In the genomic region with DNA sequence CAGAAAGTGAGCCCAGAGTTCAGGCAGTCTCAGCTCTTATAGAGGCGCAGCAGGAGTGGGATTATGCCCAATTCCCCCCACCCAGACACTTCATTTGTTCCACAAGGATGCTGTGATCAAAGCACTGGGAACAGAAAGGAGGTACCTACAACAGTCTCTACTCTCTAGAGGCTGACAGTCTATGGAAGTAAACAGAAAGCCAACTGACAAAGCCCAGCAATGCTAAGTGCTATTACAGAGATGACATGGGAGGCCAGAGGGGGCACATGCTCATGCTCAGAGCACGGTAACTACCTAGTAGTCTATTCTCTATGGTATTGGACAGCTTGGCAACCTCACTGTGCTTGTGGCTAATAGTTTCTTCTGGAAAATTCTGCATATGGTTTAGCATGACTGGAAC, we compare ENCODE assay signal across 22 cellular contexts.
DNase-seq lines count a peak whose midpoint lies in the region; ATAC-seq and TF ChIP-seq lines count a peak whose summit lies in the region.
"Had no signal": no experiment of that assay in that cellular context is flagged by ENCODE, and none has a peak within 500 bp of the region (broad histone marks: within the 10 kb centered on the region; RNA-seq: fewer than 3 reads in every experiment).

No MANE protein-coding gene starts in this region.

- H3K27me3 ChIP-seq in left ventricle myocardium inferior (ENCODE audit: low read depth) (no peaks in the 10 kb centered on the region), gastroesophageal sphincter (no peaks in the 10 kb centered on the region), rectal smooth muscle tissue (ENCODE audit: control insufficient read depth, insufficient read depth, low read length) (no peaks in the 10 kb centered on the region)
- H3K27me3 ChIP-seq: BLaER1, SJSA1 had no signal

- no peaks in the 10 kb centered on the region for H3K9me3 Mint-ChIP-seq in T-cell
- H3K9me3 Mint-ChIP-seq: CD8-positive, alpha-beta T cell had no signal

- H3K27ac ChIP-seq in left ventricle myocardium inferior (replicated peaks), result peak overlapping the region; percentile 87
- H3K27ac ChIP-seq in gastroesophageal sphincter, result peak overlapping the region; percentile 83 to 87 (median 86)
- peak overlapping the region; percentile 12 for H3K27ac ChIP-seq in rectal smooth muscle tissue (ENCODE audit: low read depth, low read length)
- H3K27ac ChIP-seq: 22Rv1, BLaER1, SJSA1 had no signal

- no peak for TF ChIP-seq POLR2A in gastroesophageal sphincter (IDR thresholded peaks at IDR 0.05)

- CTCF ChIA-PET in T-cell (lab: Charles Lee), result no interaction called here

- ATAC-seq in left ventricle myocardium superior, result no peak
- ATAC-seq in gastroesophageal sphincter, result no peak
- ATAC-seq in T-cell (replicated peaks in 1 of 4), result no peak
- ATAC-seq in HG03520 (IDR thresholded peaks at IDR 0.05; ENCODE audit: unreplicated experiment), result no peak
- ATAC-seq: CD8-positive, alpha-beta T cell; HCT116 had no signal

- H3K9me3 ChIP-seq in left ventricle myocardium inferior (replicated peaks) (no peaks in the 10 kb centered on the region), gastroesophageal sphincter (no peaks in the 10 kb centered on the region)
- H3K9me3 ChIP-seq: BLaER1, SJSA1 had no signal

- TF ChIP-seq EP300 in gastroesophageal sphincter (IDR thresholded peaks at IDR 0.05), result no peak

- POLR2A ChIA-PET in T-cell (lab: Charles Lee), result no interaction called here

- DNase-seq in left ventricle myocardium inferior (no peak), left ventricle myocardium superior (no peak), T-cell (no peak), midbrain (lab: John Stamatoyannopoulos, UW) (no peak)
- DNase-seq in stimulated activated CD4-positive, alpha-beta T cell treated with anti-CD3 and anti-CD28 coated beads, Interleukin-2, amount 100 ng/mL, for 48 hours, result no peak
- DNase-seq: ACHN; CD8-positive, alpha-beta T cell; GDM1; GOT3; Kasumi-1; NCI-H1417; NCI-H1694 treated with DMSO at 0.1 percent for 48 hours; NCI-H2081 treated with DMSO at 0.1 percent for 48 hours; NCI-H2171 treated with DMSO at 0.1 percent for 48 hours; NCI-H526 had no signal

- TF ChIP-seq CTCF in left ventricle myocardium inferior (IDR thresholded peaks at IDR 0.05; ENCODE audit: borderline replicate concordance) (no peak), gastroesophageal sphincter (IDR thresholded peaks at IDR 0.05) (no peak)

- H3K27ac Mint-ChIP-seq in T-cell, result no peak overlapping the region
- H3K27ac Mint-ChIP-seq: CD8-positive, alpha-beta T cell had no signal

- no peaks in the 10 kb centered on the region for H3K36me3 ChIP-seq in left ventricle myocardium inferior
- H3K36me3 ChIP-seq in gastroesophageal sphincter, result no peaks in the 10 kb centered on the region
- no peaks in the 10 kb centered on the region for H3K36me3 ChIP-seq in rectal smooth muscle tissue (ENCODE audit: control insufficient read depth, insufficient read depth, low read length)
- H3K36me3 ChIP-seq: BLaER1, SJSA1 had no signal

- no peak overlapping the region for H3K9ac ChIP-seq in rectal smooth muscle tissue (ENCODE audit: low read length)
- H3K9ac ChIP-seq: BLaER1 had no signal

- H3K4me1 Mint-ChIP-seq in T-cell, result no peaks in the 10 kb centered on the region

- H3K4me3 ChIP-seq in left ventricle myocardium inferior (no peak overlapping the region), gastroesophageal sphincter (no peak overlapping the region), rectal smooth muscle tissue (ENCODE audit: low read length) (no peak overlapping the region)
- H3K4me3 ChIP-seq: BLaER1, SJSA1 had no signal

- H3K27me3 Mint-ChIP-seq in T-cell, result peaks cover 3 to 11% of the 10 kb centered on the region in 2 donors

- intact Hi-C loops in left ventricle myocardium inferior (cut with micrococcal nuclease), result no loop called here
- intact Hi-C loops in left ventricle myocardium superior (cut with micrococcal nuclease), result loop anchor here (10.0 kb wide), 1 partner anchor 149 kb away; no protein-coding TSS in a partner anchor

- H3K4me3 Mint-ChIP-seq in T-cell, result no peak overlapping the region
- H3K4me3 Mint-ChIP-seq: CD8-positive, alpha-beta T cell had no signal

- H3K4me1 ChIP-seq in left ventricle myocardium inferior, result peaks cover 73% of the 10 kb centered on the region
- H3K4me1 ChIP-seq in gastroesophageal sphincter, result peaks cover 30 to 83% (median 47%) of the 10 kb centered on the region in 3 donors
- H3K4me1 ChIP-seq in rectal smooth muscle tissue (ENCODE audit: control insufficient read depth, insufficient read depth, low read length), result peaks cover 13% of the 10 kb centered on the region
- H3K4me1 ChIP-seq: BLaER1 had no signal

- H3K36me3 Mint-ChIP-seq in T-cell, result no peaks in the 10 kb centered on the region
- H3K36me3 Mint-ChIP-seq: CD8-positive, alpha-beta T cell had no signal

- 75 to 77% methylated on average over 1 to 2 of the region's 2 CpGs for WGBS in gastroesophageal sphincter (ENCODE audit: low coverage in 1 of 2), 2 donors

Comparison
In these comparisons a context has a peak if more than half of its experiments do, and no peak if none do; other contexts are left out.
1. H3K27ac ChIP-seq: peak in every context shown above with its lines; median percentile 87 in left ventricle myocardium inferior; 86 in gastroesophageal sphincter; 12 in rectal smooth muscle tissue.